Comparison of ENCODE assay signal across 11 cellular contexts in genomic region chr7:117010375-117011133, GRCh38. TPM values are rescaled to one million over a fixed set of nuclear protein-coding genes. Genes with fewer than 3 reads are reported as not detected.
DNase-seq lines count a peak whose midpoint lies in the region; ATAC-seq, FAIRE-seq and TF ChIP-seq lines count a peak whose summit lies in the region.
"Had no signal": no experiment of that assay in that cellular context is flagged by ENCODE, and none has a peak within 500 bp of the region (broad histone marks: within the 10 kb centered on the region; RNA-seq: fewer than 3 reads in every experiment).

No MANE protein-coding gene starts in this region.

- H3K4me1 ChIP-seq in small intestine (ENCODE audit: control insufficient read depth in 2 of 2, insufficient read depth in 1 of 2, low read depth in 1 of 2, low read length in 1 of 2) = peaks cover 0 to 3% of the 10 kb centered on the region in 2 donors
- H3K4me1 ChIP-seq in thyroid gland = peaks cover 12 to 22% of the 10 kb centered on the region in 2 donors

- intact Hi-C loops in thyroid gland (cut with DNase I) = no loop called here

- DNase-seq in iris pigment epithelial cell (ENCODE audit: low read depth) (peak; percentile 68), ureter (ENCODE audit: low spot score) (no peak), small intestine (no peak), NCI-H345 (lab: John Stamatoyannopoulos, UW) (no peak), thyroid gland (no peak)
- DNase-seq: endodermal cell, transverse colon had no signal

- ATAC-seq in GM18502 (IDR thresholded peaks at IDR 0.05; ENCODE audit: poor library complexity, unreplicated experiment) (peak; percentile 44), GM21529 (IDR thresholded peaks at IDR 0.05; ENCODE audit: unreplicated experiment) (peak; percentile 41), HG03575 (IDR thresholded peaks at IDR 0.05; ENCODE audit: extremely low read depth, insufficient number of reproducible peaks, low FRiP score, unreplicated experiment) (peak; percentile 26)

- H3K4me3 ChIP-seq in small intestine (ENCODE audit: low read depth in 1 of 2, low read length in 2 of 2) (no peak overlapping the region), thyroid gland (replicated peaks in 1 of 3) (no peak overlapping the region)
- H3K4me3 ChIP-seq: SJSA1, transverse colon had no signal

- no peak for TF ChIP-seq POLR2A in thyroid gland (IDR thresholded peaks at IDR 0.05)

- H3K27ac ChIP-seq in small intestine (ENCODE audit: low read depth in 1 of 2, low read length in 1 of 2) = no peak overlapping the region
- peak overlapping the region in 1 of 3 donors; percentile 15 for H3K27ac ChIP-seq in thyroid gland
- H3K27ac ChIP-seq: SJSA1, transverse colon had no signal

- no peaks in the 10 kb centered on the region for H3K27me3 ChIP-seq in small intestine (ENCODE audit: control insufficient read depth in 2 of 2, insufficient read depth in 2 of 2, low read length in 2 of 2)
- no peaks in the 10 kb centered on the region for H3K27me3 ChIP-seq in thyroid gland
- H3K27me3 ChIP-seq: SJSA1, transverse colon had no signal

- 74 to 92% (median 83%) methylated on average over 6 of the region's 6 CpGs for WGBS in small intestine, 3 donors
- WGBS in thyroid gland, 2 donors = 94 to 95% methylated on average over 6 of the region's 6 CpGs

- no peaks in the 10 kb centered on the region for H3K9me3 ChIP-seq in small intestine (ENCODE audit: control insufficient read depth, low read depth)
- no peaks in the 10 kb centered on the region for H3K9me3 ChIP-seq in thyroid gland
- H3K9me3 ChIP-seq: SJSA1, transverse colon had no signal

- FAIRE-seq in small intestine (lab: Jason Lieb, UNC) = no peak

- TF ChIP-seq CTCF in thyroid gland (IDR thresholded peaks at IDR 0.05) = no peak

- no peaks in the 10 kb centered on the region for H3K36me3 ChIP-seq in small intestine (ENCODE audit: control insufficient read depth in 2 of 2, insufficient read depth in 2 of 2, low read length in 2 of 2)
- H3K36me3 ChIP-seq in thyroid gland = no peaks in the 10 kb centered on the region
- H3K36me3 ChIP-seq: SJSA1, transverse colon had no signal

RNA-seq across cellular contexts. Expression of gene ST7, which starts 57.3 kb away (rescaled TPM):
- 25.4 TPM for total RNA-seq in ureter
- 10 to 100 TPM in 2 of 3 donors, 1 to 10 TPM in 1; 8.3 to 15.5 (median 10.5) TPM for polyA plus RNA-seq in small intestine
- 10 to 100 TPM; 62.8 to 75.1 (median 66.7) TPM for total RNA-seq in thyroid gland
